In the genomic region with DNA sequence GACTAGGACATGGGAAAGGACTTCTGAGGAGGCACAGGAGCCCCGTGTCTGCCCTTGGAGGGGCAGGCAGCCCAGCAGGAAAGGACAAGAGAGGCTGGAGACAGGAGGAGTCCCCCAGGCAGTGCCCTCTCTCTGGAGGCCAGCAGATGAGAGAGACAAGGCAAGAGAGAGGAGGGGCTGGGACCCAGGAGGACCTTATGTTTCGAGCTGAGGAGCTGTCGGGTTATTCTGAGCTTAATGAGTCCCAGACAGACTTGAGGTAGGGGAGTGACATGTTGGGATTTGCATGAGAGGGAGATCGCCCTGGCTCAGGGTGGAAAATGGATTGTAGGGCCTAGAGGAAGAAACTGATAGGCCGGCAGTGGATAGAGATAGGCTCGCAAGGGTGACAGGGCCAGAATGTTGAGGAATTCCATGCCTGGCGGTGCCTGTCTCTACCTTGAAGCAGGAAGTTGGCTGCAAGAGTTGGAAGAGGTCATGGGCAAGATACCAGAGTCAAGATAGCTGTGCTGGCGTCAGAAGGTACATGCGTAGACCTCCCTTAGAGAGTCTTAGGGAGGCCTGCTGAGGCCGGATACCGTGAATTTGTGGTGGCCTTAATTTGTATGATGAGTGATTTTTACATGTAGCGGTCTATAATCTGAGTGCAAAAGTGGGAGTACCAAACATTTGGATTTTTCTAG, we compare ENCODE assay signal across 34 cellular contexts. TPM values are rescaled to one million over a fixed set of nuclear protein-coding genes. Genes with fewer than 3 reads are reported as not detected.
"Had no signal": no experiment of that assay in that cellular context is flagged by ENCODE, and none has a peak within 500 bp of the region (broad histone marks: within the 10 kb centered on the region; RNA-seq: fewer than 3 reads in every experiment).

No MANE protein-coding gene starts in this region.

- H3K9me3 ChIP-seq: ascending aorta, SJCRH30 had no signal

- H3K36me3 ChIP-seq: ascending aorta, SJCRH30 had no signal

- H3K4me1 ChIP-seq: ascending aorta, SJCRH30 had no signal

- H3K36me3 Mint-ChIP-seq: activated naive CD8-positive, alpha-beta T cell treated with anti-CD3 and anti-CD28 coated beads for 36 hours had no signal

- H3K27ac ChIP-seq: ascending aorta, KMS-11, PC-9, RWPE1, SJCRH30, SK-N-MC had no signal

- H3K27ac Mint-ChIP-seq: activated CD4-positive, alpha-beta T cell treated with anti-CD3 and anti-CD28 coated beads, Interleukin-2, amount 10 ng/mL, durations not matched to agents 24 days and 14 days; activated CD8-positive, alpha-beta T cell treated with anti-CD3 and anti-CD28 coated beads for 36 hours; activated naive CD8-positive, alpha-beta T cell treated with anti-CD3 and anti-CD28 coated beads for 36 hours; activated T-cell treated with anti-CD3 and anti-CD28 coated beads, Interleukin-2, amount 50 U/mL, for 72 hours; activated T-helper 17 cell treated with anti-CD3 and anti-CD28 coated beads, Interleukin-2, amount 50 U/mL, for 72 hours had no signal

- H3K4me3 ChIP-seq: ascending aorta, PC-9, SJCRH30, SK-N-MC had no signal

- H3K4me3 Mint-ChIP-seq: activated CD4-positive, alpha-beta T cell treated with anti-CD3 and anti-CD28 coated beads, Interleukin-2, amount 10 ng/mL, durations not matched to agents 24 days and 14 days; activated CD8-positive, alpha-beta T cell treated with anti-CD3 and anti-CD28 coated beads for 36 hours; activated naive CD8-positive, alpha-beta T cell treated with anti-CD3 and anti-CD28 coated beads for 36 hours; activated T-cell treated with anti-CD3 and anti-CD28 coated beads, Interleukin-2, amount 50 U/mL, for 72 hours; activated T-helper 17 cell treated with anti-CD3 and anti-CD28 coated beads, Interleukin-2, amount 50 U/mL, for 72 hours had no signal

- DNase-seq: activated CD4-positive, alpha-beta T cell treated with anti-CD3 and anti-CD28 coated beads, Interleukin-2, amount 10 ng/mL, durations not matched to agents 24 days and 14 days; activated CD4-positive, alpha-beta T cell treated with anti-CD3 and anti-CD28 coated beads, Interleukin-2, amount 50 U/mL, for 4 hours; activated CD8-positive, alpha-beta T cell treated with anti-CD3 and anti-CD28 coated beads for 36 hours; activated effector memory CD4-positive, alpha-beta T cell treated with anti-CD3 and anti-CD28 coated beads, Interleukin-2, amount 50 U/mL, for 16 hours; activated naive CD4-positive, alpha-beta T cell; activated naive CD4-positive, alpha-beta T cell treated with anti-CD3 and anti-CD28 coated beads, Interleukin-2, amount 50 U/mL, for 16 hours; activated naive CD8-positive, alpha-beta T cell treated with anti-CD3 and anti-CD28 coated beads for 36 hours; activated T-cell treated with anti-CD3 and anti-CD28 coated beads, Interleukin-2, amount 50 U/mL, for 1 hour; activated T-cell treated with anti-CD3 and anti-CD28 coated beads, Interleukin-2, amount 50 U/mL, for 72 hours; amygdala; caudate nucleus; MM.1S; NCI-H1092; NCI-H146; NCI-H187; NCI-H2029 treated with DMSO at 0.1 percent for 48 hours; NCI-H2107; NCI-H2171; NCI-H2227 treated with DMSO at 0.1 percent for 48 hours; NCI-H446 treated with DMSO at 0.1 percent for 48 hours; NCI-H69; PC-9; SHP77; SJCRH30; T1000 had no signal

- H3K9me3 Mint-ChIP-seq: activated CD4-positive, alpha-beta T cell treated with anti-CD3 and anti-CD28 coated beads, Interleukin-2, amount 10 ng/mL, durations not matched to agents 24 days and 14 days; activated CD8-positive, alpha-beta T cell treated with anti-CD3 and anti-CD28 coated beads for 36 hours; activated naive CD8-positive, alpha-beta T cell treated with anti-CD3 and anti-CD28 coated beads for 36 hours; activated T-cell treated with anti-CD3 and anti-CD28 coated beads, Interleukin-2, amount 50 U/mL, for 72 hours; activated T-helper 17 cell treated with anti-CD3 and anti-CD28 coated beads, Interleukin-2, amount 50 U/mL, for 72 hours had no signal

- ATAC-seq: activated CD8-positive, alpha-beta T cell treated with anti-CD3 and anti-CD28 coated beads for 36 hours; activated T-cell treated with anti-CD3 and anti-CD28 coated beads, Interleukin-2, amount 50 U/mL, for 72 hours; activated T-helper 17 cell treated with anti-CD3 and anti-CD28 coated beads, Interleukin-2, amount 50 U/mL, for 72 hours had no signal

- H3K4me1 Mint-ChIP-seq: activated CD4-positive, alpha-beta T cell treated with anti-CD3 and anti-CD28 coated beads, Interleukin-2, amount 10 ng/mL, durations not matched to agents 24 days and 14 days; activated naive CD8-positive, alpha-beta T cell treated with anti-CD3 and anti-CD28 coated beads for 36 hours; activated T-helper 17 cell treated with anti-CD3 and anti-CD28 coated beads, Interleukin-2, amount 50 U/mL, for 72 hours had no signal

- H3K27me3 ChIP-seq: ascending aorta, SJCRH30 had no signal

RNA-seq across cellular contexts. Expression of gene STOX2, which starts 19.4 kb away (rescaled TPM):
- total RNA-seq: activated CD4-positive, alpha-beta T cell treated with anti-CD3 and anti-CD28 coated beads, Interleukin-2, amount 10 ng/mL, durations not matched to agents 24 days and 14 days; activated CD8-positive, alpha-beta memory T cell treated with anti-CD3 and anti-CD28 coated beads for 36 hours; activated CD8-positive, alpha-beta T cell treated with anti-CD3 and anti-CD28 coated beads for 36 hours; activated naive CD8-positive, alpha-beta T cell treated with anti-CD3 and anti-CD28 coated beads for 36 hours; activated T-helper 17 cell treated with anti-CD3 and anti-CD28 coated beads, Interleukin-2, amount 50 U/mL, for 72 hours; LHCN-M2; T-helper 1 cell treated with Interleukin-12 subunit alpha and Interleukin-12 subunit beta and Interleukin-4 antibody, amounts not matched to agents 30 ng/mL and 1 ng/mL, for 36 hours; T-helper 2 cell treated with Interferon-gamma antibody and Interleukin-4, amounts not matched to agents 100 ng/mL and 5 ng/mL, for 36 hours had no signal
